Comparison of ENCODE assay signal across 16 cellular contexts in the genomic region with DNA sequence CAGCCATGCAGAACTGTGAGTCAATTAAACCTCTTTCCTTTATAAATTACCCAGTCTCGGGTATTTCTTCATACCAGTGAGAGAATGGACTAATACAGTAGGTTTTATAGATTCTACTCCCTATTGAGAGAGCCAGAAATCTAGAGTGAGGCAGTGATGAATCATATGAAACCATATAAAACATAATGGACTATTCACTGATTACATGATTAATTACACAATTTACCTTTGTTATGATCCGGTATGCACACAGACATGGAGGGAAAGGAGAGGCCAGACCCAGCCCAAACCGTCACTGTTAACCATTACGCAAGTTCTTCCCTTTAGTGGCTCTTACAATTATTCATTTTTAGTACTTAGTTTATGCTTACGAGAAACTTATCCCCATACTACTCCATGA.
DNase-seq lines count a peak whose midpoint lies in the region; ATAC-seq, FAIRE-seq and TF ChIP-seq lines count a peak whose summit lies in the region.
"Had no signal": no experiment of that assay in that cellular context is flagged by ENCODE, and none has a peak within 500 bp of the region (broad histone marks: within the 10 kb centered on the region; RNA-seq: fewer than 3 reads in every experiment).

No MANE protein-coding gene starts in this region.

- intact Hi-C loops in PC-3 (cut with micrococcal nuclease) (no loop called here), kidney (cut with DNase I) (no loop called here), posterior vena cava (cut with DNase I) (no loop called here)

- H3K9me3 Mint-ChIP-seq in stimulated activated naive B cell treated with anti-CD40 and anti-IgM and Interleukin-4, amounts not matched to agents 10 μg/mL and 1 μg/mL and 100 μg/mL, for 72 hours, result peaks cover 5 to 10% of the 10 kb centered on the region in 2 donors

- peak overlapping the region; percentile 41 for H2AFZ ChIP-seq in PC-3 (ENCODE audit: low read length)

- no peaks in the 10 kb centered on the region for H3K27me3 Mint-ChIP-seq in stimulated activated naive B cell treated with anti-CD40 and anti-IgM and Interleukin-4, amounts not matched to agents 10 μg/mL and 1 μg/mL and 100 μg/mL, for 72 hours
- H3K27me3 Mint-ChIP-seq: CD4-positive, alpha-beta memory T cell; IgD-negative memory B cell had no signal

- FAIRE-seq in kidney (lab: Jason Lieb, UNC), result no peak
- FAIRE-seq: A549, D721Med had no signal

- H3K9ac ChIP-seq in PC-3 (ENCODE audit: low read length), result peak overlapping the region; percentile 80
- no peak overlapping the region for H3K9ac ChIP-seq in kidney (ENCODE audit: low read length in 2 of 2)

- CTCF ChIA-PET in PC-3 (lab: Charles Lee), result no interaction called here

- H3K36me3 Mint-ChIP-seq in stimulated activated naive B cell treated with anti-CD40 and anti-IgM and Interleukin-4, amounts not matched to agents 10 μg/mL and 1 μg/mL and 100 μg/mL, for 72 hours, result no peaks in the 10 kb centered on the region
- H3K36me3 Mint-ChIP-seq: CD4-positive, alpha-beta memory T cell had no signal

- no peaks in the 10 kb centered on the region for H3K4me1 Mint-ChIP-seq in stimulated activated naive B cell treated with anti-CD40 and anti-IgM and Interleukin-4, amounts not matched to agents 10 μg/mL and 1 μg/mL and 100 μg/mL, for 72 hours
- H3K4me1 Mint-ChIP-seq: CD4-positive, alpha-beta memory T cell; IgD-negative memory B cell had no signal

- H3K27me3 ChIP-seq in PC-3 (ENCODE audit: low read length), result no peaks in the 10 kb centered on the region
- H3K27me3 ChIP-seq: BE2C had no signal

- ATAC-seq in PC-3, result peak; percentile 77
- no peak for ATAC-seq in stimulated activated naive B cell treated with anti-CD40 and anti-IgM and Interleukin-4, amounts not matched to agents 10 μg/mL and 1 μg/mL and 100 μg/mL, for 72 hours (replicated peaks)
- ATAC-seq: A549 had no signal

- no peaks in the 10 kb centered on the region for H3F3A ChIP-seq in PC-3 (ENCODE audit: low read length, unreplicated experiment)

- no peaks in the 10 kb centered on the region for H4K20me1 ChIP-seq in PC-3 (ENCODE audit: low read length)

- TF ChIP-seq CTCF in PC-3 (conservative IDR thresholded peaks at IDR 0.05; ENCODE audit: low read depth, low read length) (no peak), epithelial cell of esophagus (IDR thresholded peaks at IDR 0.05; ENCODE audit: insufficient read depth, low read depth, low read length, missing control alignments) (no peak), kidney (IDR thresholded peaks at IDR 0.05; ENCODE audit: borderline replicate concordance, extremely low read depth, insufficient read depth) (no peak)

- H3K4me3 ChIP-seq in PC-3 (ENCODE audit: low read length), result no peak overlapping the region
- H3K4me3 ChIP-seq in epithelial cell of esophagus (ENCODE audit: low read length), result no peak overlapping the region
- H3K4me3 ChIP-seq in kidney (ENCODE audit: low read length in 2 of 2), result no peak overlapping the region
- H3K4me3 ChIP-seq: A549 had no signal

- H3K27ac ChIP-seq in PC-3 (ENCODE audit: low read length), result peak overlapping the region; percentile 97
- no peak overlapping the region for H3K27ac ChIP-seq in kidney (ENCODE audit: low read depth in 2 of 2, low read length in 2 of 2)
- H3K27ac ChIP-seq: A549, C4-2B had no signal

- DNase-seq in HCEC 1CT (peak; percentile 32), PC-3 (peak; percentile 92), epithelial cell of esophagus (ENCODE audit: low read depth) (peak; percentile 77), kidney (no peak), ecto neural progenitor cell (ENCODE audit: low spot score) (no peak), posterior vena cava (ENCODE audit: low spot score) (no peak)
- DNase-seq in stimulated activated naive B cell treated with anti-CD40 and anti-IgM and Interleukin-4, amounts not matched to agents 10 μg/mL and 1 μg/mL and 100 μg/mL, for 72 hours, result no peak
- DNase-seq: BE2C; CD4-positive, alpha-beta memory T cell; COR-L47; DND-41; GF-D8 had no signal

- H3K9me3 ChIP-seq in PC-3 (ENCODE audit: low read length), result no peaks in the 10 kb centered on the region
- no peaks in the 10 kb centered on the region for H3K9me3 ChIP-seq in kidney (ENCODE audit: control insufficient read depth in 1 of 2, low read length in 2 of 2)
- H3K9me3 ChIP-seq: A549, BE2C had no signal

- POLR2A ChIA-PET in PC-3 (lab: Charles Lee; ENCODE audit: unreplicated experiment), result no interaction called here

- H3K9me2 ChIP-seq in PC-3 (replicated peaks; ENCODE audit: low read length), result no peaks in the 10 kb centered on the region

- H3K4me1 ChIP-seq in PC-3 (ENCODE audit: insufficient read depth, low read length), result peaks cover 33% of the 10 kb centered on the region
- H3K4me1 ChIP-seq in kidney (ENCODE audit: control insufficient read depth in 1 of 2, insufficient read depth in 1 of 2, low read depth in 1 of 2, low read length in 2 of 2), result no peaks in the 10 kb centered on the region
- H3K4me1 ChIP-seq: A549, BE2C had no signal

- peak overlapping the region; percentile 23; the same call in 1 of the 2 replicates for H3K4me2 ChIP-seq in PC-3 (ENCODE audit: low read length)
- H3K4me2 ChIP-seq: A549 had no signal

- no peaks in the 10 kb centered on the region for H3K79me2 ChIP-seq in PC-3 (ENCODE audit: low read length)

- no peak overlapping the region for H3K27ac Mint-ChIP-seq in stimulated activated naive B cell treated with anti-CD40 and anti-IgM and Interleukin-4, amounts not matched to agents 10 μg/mL and 1 μg/mL and 100 μg/mL, for 72 hours
- H3K27ac Mint-ChIP-seq: CD4-positive, alpha-beta memory T cell; IgD-negative memory B cell had no signal

- H3K36me3 ChIP-seq in PC-3 (ENCODE audit: low read depth, low read length) (peaks cover 7% of the 10 kb centered on the region; the same call in 1 of the 2 replicates), kidney (ENCODE audit: control insufficient read depth in 1 of 2, insufficient read depth in 2 of 2, low read length in 2 of 2) (no peaks in the 10 kb centered on the region)
- H3K36me3 ChIP-seq: BE2C had no signal

- BruUV-seq in PC-3 (replicated peaks; lab: Mats Ljungman, UMichigan), result no TSS peak

- no peak overlapping the region for H3K4me3 Mint-ChIP-seq in stimulated activated naive B cell treated with anti-CD40 and anti-IgM and Interleukin-4, amounts not matched to agents 10 μg/mL and 1 μg/mL and 100 μg/mL, for 72 hours
- H3K4me3 Mint-ChIP-seq: IgD-negative memory B cell had no signal

Comparison
In these comparisons a context has a peak if more than half of its experiments do, and no peak if none do; other contexts are left out.
1. DNase-seq: peak in HCEC 1CT (single experiment), PC-3 (single experiment) and epithelial cell of esophagus (single experiment); none in kidney (single experiment), stimulated activated naive B cell treated with anti-CD40 and anti-IgM and Interleukin-4, amounts not matched to agents 10 μg/mL and 1 μg/mL and 100 μg/mL, for 72 hours (single experiment), ecto neural progenitor cell (single experiment) and posterior vena cava (single experiment).